Comparison of ENCODE assay signal across 9 cellular contexts in the genomic region with DNA sequence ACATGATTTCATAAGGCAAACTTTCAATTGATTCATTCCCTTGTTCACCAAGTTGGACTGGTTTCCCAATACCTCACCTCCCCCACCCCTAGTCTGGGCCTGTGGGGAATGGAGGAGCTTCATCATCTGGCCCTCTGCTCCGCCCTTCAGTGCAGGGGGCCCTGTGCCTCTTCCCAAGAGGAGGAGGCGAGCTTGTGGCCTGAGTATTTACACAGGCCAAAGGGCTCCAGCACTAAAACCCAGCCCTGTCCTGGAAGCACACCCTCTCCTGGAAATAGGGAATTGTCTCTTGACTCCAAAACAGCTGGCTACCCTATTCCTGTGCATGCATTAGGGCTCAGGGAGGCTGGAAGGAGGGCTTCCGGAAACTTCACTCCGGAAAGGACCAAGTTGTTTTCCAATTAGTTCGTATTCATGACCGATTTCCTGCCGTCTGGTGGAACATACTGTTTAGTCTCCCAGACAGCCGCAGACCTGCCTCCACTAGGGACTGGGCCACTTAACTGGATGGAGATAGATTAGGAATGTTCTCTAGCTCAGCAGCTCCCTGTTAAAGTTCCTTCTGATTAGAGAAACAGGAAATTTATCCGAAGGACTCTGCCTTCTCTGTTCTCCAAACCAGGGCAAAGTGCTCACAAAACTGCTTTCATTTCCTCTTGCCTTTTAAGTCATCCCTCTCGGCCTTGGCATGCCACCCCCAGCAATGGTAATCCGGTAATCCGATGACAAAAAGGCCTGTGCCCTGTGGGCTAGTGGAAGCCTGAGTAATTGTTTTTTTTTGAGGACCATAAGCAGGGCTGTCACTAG. TPM values are rescaled to one million over a fixed set of nuclear protein-coding genes. Genes with fewer than 3 reads are reported as not detected.
DNase-seq lines count a peak whose midpoint lies in the region; ATAC-seq and TF ChIP-seq lines count a peak whose summit lies in the region.
"Had no signal": no experiment of that assay in that cellular context is flagged by ENCODE, and none has a peak within 500 bp of the region (broad histone marks: within the 10 kb centered on the region; RNA-seq: fewer than 3 reads in every experiment).

No MANE protein-coding gene starts in this region.

- TF ChIP-seq RAD21 in IMR-90 (IDR thresholded peaks at IDR 0.05; ENCODE audit: low read length) (no peak), liver (IDR thresholded peaks at IDR 0.05) (peak; percentile 10 to 40)

- ATAC-seq in IMR-90 (ENCODE audit: low read depth) (peak; percentile 88), HG03378 (IDR thresholded peaks at IDR 0.05; ENCODE audit: unreplicated experiment) (no peak), GM19351 (IDR thresholded peaks at IDR 0.05; ENCODE audit: unreplicated experiment) (no peak)

- peak overlapping the region; percentile 87 for H4K5ac ChIP-seq in IMR-90 (ENCODE audit: low read depth, low read length)

- H4K91ac ChIP-seq in IMR-90 (ENCODE audit: insufficient read depth, low read depth, low read length) = peak overlapping the region; percentile 82

- peak overlapping the region; percentile 40; the same call in 1 of the 2 replicates for H3K56ac ChIP-seq in IMR-90 (ENCODE audit: extremely low read depth, insufficient read depth, low read length)

- POLR2A ChIA-PET in IMR-90 (lab: Charles Lee; ENCODE audit: unreplicated experiment) = interaction anchor here (0.5 to 1.1 kb wide), 2 partner anchors 10 to 13 kb away, joined by 3 to 12 read pairs; partner anchors contain the start of gene TSPAN6

- H2AK5ac ChIP-seq in IMR-90 (ENCODE audit: low read depth, low read length) = 0 out of 2 replicates have a peak overlapping the region, but pooled peaks have one; percentile 40

- in situ Hi-C loops in IMR-90 (cut with MboI; ENCODE audit: low sequenced_read_pairs) = no loop called here
- in situ Hi-C loops in GM13976 (cut with MboI; ENCODE audit: low sequenced_read_pairs, unreplicated experiment) = loop anchor here (25.0 kb wide), 1 partner anchor 137 kb away; no protein-coding TSS in a partner anchor

- peak; percentile 19 to 84 for TF ChIP-seq EP300 in tibial nerve (IDR thresholded peaks at IDR 0.05)

- H3K4ac ChIP-seq in IMR-90 (ENCODE audit: low read depth, low read length) = peak overlapping the region; percentile 90

- intact Hi-C loops in IMR-90 (cut with micrococcal nuclease) (no loop called here), colonic mucosa (cut with DNase I) (no loop called here)

- H3K4me3 ChIP-seq in IMR-90 (ENCODE audit: insufficient read depth, low read depth, low read length) (peak overlapping the region; percentile 2; the same call in 1 of the 2 replicates), colonic mucosa (no peak overlapping the region), liver (ENCODE audit: low read depth in 1 of 3, low read length in 3 of 3) (no peak overlapping the region), tibial nerve (no peak overlapping the region)

- TF ChIP-seq POLR2A in IMR-90 (IDR thresholded peaks at IDR 0.05; ENCODE audit: low read depth, low read length) = peak; percentile 61; the same call in 1 of the 2 replicates
- peak in 1 of 2 donors; percentile 23 for TF ChIP-seq POLR2A in tibial nerve (IDR thresholded peaks at IDR 0.05)

- H2BK15ac ChIP-seq in IMR-90 (ENCODE audit: low read depth, low read length) = peak overlapping the region; percentile 83; the same call in 1 of the 3 replicates

- peak overlapping the region; percentile 57 to 89 for H4K8ac ChIP-seq in IMR-90 (ENCODE audit: low read depth in 2 of 2, low read length in 2 of 2)

- H3K23ac ChIP-seq in IMR-90 (ENCODE audit: low read depth, low read length) = peak overlapping the region; percentile 79

- H3K27me3 ChIP-seq in IMR-90 (ENCODE audit: control insufficient read depth, insufficient read depth, low read length) (no peaks in the 10 kb centered on the region), colonic mucosa (no peaks in the 10 kb centered on the region), liver (ENCODE audit: control insufficient read depth in 4 of 4, insufficient read depth in 4 of 4, low read length in 3 of 4) (peaks cover 0 to 5% (median 0%) of the 10 kb centered on the region in 4 donors), tibial nerve (peaks cover 2 to 9% of the 10 kb centered on the region in 2 donors)

- peak overlapping the region; percentile 86 for H2BK120ac ChIP-seq in IMR-90 (ENCODE audit: low read depth, low read length)

- H3K9me3 ChIP-seq in IMR-90 (ENCODE audit: control insufficient read depth, insufficient read depth, low read length) (no peaks in the 10 kb centered on the region), colonic mucosa (no peaks in the 10 kb centered on the region), liver (ENCODE audit: control insufficient read depth in 4 of 4, low read length in 3 of 4) (no peaks in the 10 kb centered on the region), tibial nerve (no peaks in the 10 kb centered on the region)

- H3K27ac ChIP-seq in IMR-90 (ENCODE audit: insufficient read depth, low read length) = peak overlapping the region; percentile 96
- peak overlapping the region; percentile 90 for H3K27ac ChIP-seq in colonic mucosa
- peak overlapping the region; percentile 84 to 95 for H3K27ac ChIP-seq in liver (ENCODE audit: low read depth in 1 of 2, low read length in 2 of 2)
- peak overlapping the region; percentile 56 to 88 (median 83) for H3K27ac ChIP-seq in tibial nerve

- peak overlapping the region; percentile 70 for H3K18ac ChIP-seq in IMR-90 (ENCODE audit: low read depth, low read length)

- peak overlapping the region; percentile 82 for H2AFZ ChIP-seq in IMR-90 (replicated peaks; ENCODE audit: low read length, poor library complexity)

- H3K4me1 ChIP-seq in IMR-90 (ENCODE audit: control insufficient read depth, insufficient read depth, low read length) (peaks cover 20% of the 10 kb centered on the region), colonic mucosa (peaks cover 8% of the 10 kb centered on the region), liver (ENCODE audit: control insufficient read depth in 4 of 4, insufficient read depth in 4 of 4, low read length in 3 of 4) (peaks cover 13 to 50% (median 36%) of the 10 kb centered on the region in 4 donors), tibial nerve (peaks cover 0 to 43% (median 11%) of the 10 kb centered on the region in 4 donors)

- peaks cover 8% of the 10 kb centered on the region for H3K9me1 ChIP-seq in IMR-90 (ENCODE audit: insufficient read depth, low read length)

- peaks cover 0 to 6% of the 10 kb centered on the region in 2 experiments; a peak in 2 of 4 replicates for H3K79me1 ChIP-seq in IMR-90 (ENCODE audit: low read depth in 1 of 2, low read length in 2 of 2)

- H3K36me3 ChIP-seq in IMR-90 (ENCODE audit: control insufficient read depth, insufficient read depth, low read length) (0 out of 2 replicates have a peak, but pooled peaks cover 1% of the 10 kb centered on the region), colonic mucosa (no peaks in the 10 kb centered on the region), liver (ENCODE audit: control insufficient read depth in 4 of 4, insufficient read depth in 3 of 4, low read depth in 1 of 4, low read length in 3 of 4) (no peaks in the 10 kb centered on the region), tibial nerve (no peaks in the 10 kb centered on the region)

- H2AK9ac ChIP-seq in IMR-90 (replicated peaks; ENCODE audit: low read depth, low read length, poor library complexity) = no peak overlapping the region

- H3K9ac ChIP-seq in IMR-90 (ENCODE audit: low read depth, low read length) (peak overlapping the region; percentile 2; the same call in 1 of the 2 replicates), colonic mucosa (ENCODE audit: low read depth in 2 of 2, low read length in 2 of 2) (peak overlapping the region in 1 of 2 donors; percentile 30), liver (ENCODE audit: low read depth in 1 of 2, low read length in 2 of 2) (peak overlapping the region in 1 of 2 donors; percentile 32)

- peak; percentile 90 for DNase-seq in IMR-90
- peak; percentile 78 for DNase-seq in colonic mucosa
- DNase-seq in tibial nerve (ENCODE audit: low spot score in 2 of 2) = peak; percentile 67 to 79
- no peak for DNase-seq in NCI-H2029 (lab: John Stamatoyannopoulos, UW)
- no peak for DNase-seq in GM13976 (ENCODE audit: low spot score)
- DNase-seq: SHP77 had no signal

- dilution Hi-C loops in IMR-90 (cut with HindIII; ENCODE audit: low sequenced_read_pairs, unreplicated experiment) = no loop called here

- H2BK5ac ChIP-seq in IMR-90 (ENCODE audit: low read depth, low read length, poor library complexity, severe bottlenecking) = peak overlapping the region; percentile 93

- CTCF ChIA-PET in IMR-90 (lab: Yijun Ruan, JAX) = interaction anchor here (1.0 to 1.8 kb wide), 4 partner anchors 13 to 35 kb away, joined by 3 to 8 read pairs (median 5); no protein-coding TSS in a partner anchor

- WGBS in IMR-90 (ENCODE audit: extremely low coverage in 2 of 2, insufficient read length in 1 of 2), 2 experiments = no CpG with 5 or more reads among the region's 12 CpGs
- WGBS in liver = 13% methylated on average over 12 of the region's 12 CpGs
- 45% methylated on average over 10 to 12 of the region's 12 CpGs for WGBS in tibial nerve, 2 donors

- peak overlapping the region; percentile 84 for H3K14ac ChIP-seq in IMR-90 (replicated peaks; ENCODE audit: low read depth, low read length)

- no peaks in the 10 kb centered on the region for H4K20me1 ChIP-seq in IMR-90 (ENCODE audit: insufficient read depth, low read length)

- no peak for TF ChIP-seq CTCF in IMR-90 (conservative IDR thresholded peaks at IDR 0.05; ENCODE audit: low read depth, low read length)
- TF ChIP-seq CTCF in colonic mucosa (IDR thresholded peaks at IDR 0.05) = no peak
- no peak for TF ChIP-seq CTCF in liver (IDR thresholded peaks at IDR 0.05; ENCODE audit: low read depth, low read length, missing input control)
- no peak for TF ChIP-seq CTCF in tibial nerve (IDR thresholded peaks at IDR 0.05)
- TF ChIP-seq CTCF in GM13976 (IDR thresholded peaks at IDR 0.05; ENCODE audit: borderline replicate concordance, control extremely low read depth, extremely low read depth, insufficient read depth, missing control alignments) = no peak

- no TSS peak for BruUV-seq in IMR-90 (replicated peaks; lab: Mats Ljungman, UMichigan)

- H3K4me2 ChIP-seq in IMR-90 (ENCODE audit: low read depth, low read length) = peak overlapping the region; percentile 39

- peak overlapping the region; percentile 91; the same call in 1 of the 2 replicates for H2BK20ac ChIP-seq in IMR-90 (ENCODE audit: low read depth, low read length)

RNA-seq across cellular contexts. Expression of gene SRPX2, which starts 5.8 kb away (rescaled TPM):
- total RNA-seq in IMR-90 (2012; rRNA removed) = 14.4 and 20.6 TPM in 2 replicates
- 43.1 and 45.0 TPM in 2 replicates for polyA plus RNA-seq in IMR-90 (2012; rRNA removed)
- 43.5 and 50.6 TPM in 2 replicates for polyA plus RNA-seq in IMR-90 (2012; cell fraction: cytosol; rRNA removed)
- 70.2 and 72.3 TPM in 2 replicates for polyA plus RNA-seq in IMR-90 (2012; cell fraction: nucleus; rRNA removed; ENCODE audit: low replicate concordance)
- total RNA-seq in colonic mucosa = 1 to 10 TPM; 4.4 to 5.8 TPM
- total RNA-seq in liver = 1 to 10 TPM in 1 of 2 donors, under 1 TPM in 1; 0.47 to 7.8 TPM
- 1 to 10 TPM; 2.7 to 6.8 TPM for polyA plus RNA-seq in liver
- 10 to 100 TPM; 50.0 to 91.2 (median 56.7) TPM for total RNA-seq in tibial nerve

RNA-seq across cellular contexts. Expression of gene TSPAN6, which starts 13.1 kb away (rescaled TPM):
- total RNA-seq in IMR-90 (2012; rRNA removed) = 20.1 and 36.1 TPM in 2 replicates
- 12.7 and 16.1 TPM in 2 replicates for polyA plus RNA-seq in IMR-90 (2012; rRNA removed)
- 4.9 and 5.0 TPM in 2 replicates for polyA plus RNA-seq in IMR-90 (2012; cell fraction: cytosol; rRNA removed)
- 1.2 and 5.6 TPM in 2 replicates for polyA plus RNA-seq in IMR-90 (2012; cell fraction: nucleus; rRNA removed; ENCODE audit: low replicate concordance)
- 100 to 1,000 TPM in 1 of 2 donors, 10 to 100 TPM in 1; 57.6 to 106 TPM for total RNA-seq in colonic mucosa
- 10 to 100 TPM; 44.2 to 65.0 TPM for total RNA-seq in liver
- 10 to 100 TPM; 42.6 to 97.6 TPM for polyA plus RNA-seq in liver
- total RNA-seq in tibial nerve = 10 to 100 TPM; 31.5 to 34.1 (median 32.5) TPM

Comparison
In these comparisons a context has a peak if more than half of its experiments do, and no peak if none do; other contexts are left out.
1. DNase-seq: peak in IMR-90 (single experiment), colonic mucosa (single experiment) and tibial nerve (2 of 2); none in NCI-H2029 (single experiment) and GM13976 (single experiment).
2. Peak in every context shown above with its lines, with median percentiles within 50 percentile points of each other: H3K27ac ChIP-seq.